ENCODE assay signal across 11 cellular contexts in genomic region chr21:45886610-45887026, GRCh38.
DNase-seq lines count a peak whose midpoint lies in the region; ATAC-seq and TF ChIP-seq lines count a peak whose summit lies in the region.
"Had no signal": no experiment of that assay in that cellular context is flagged by ENCODE, and none has a peak within 500 bp of the region (broad histone marks: within the 10 kb centered on the region; RNA-seq: fewer than 3 reads in every experiment).

No MANE protein-coding gene starts in this region.

- no peaks in the 10 kb centered on the region for H3K27me3 Mint-ChIP-seq in activated naive CD8-positive, alpha-beta T cell treated with anti-CD3 and anti-CD28 coated beads for 36 hours

- H3K4me3 ChIP-seq in suprapubic skin = no peak overlapping the region
- H3K4me3 ChIP-seq: SJSA1 had no signal

- peak overlapping the region; percentile 67 for H3K27ac Mint-ChIP-seq in activated naive CD8-positive, alpha-beta T cell treated with anti-CD3 and anti-CD28 coated beads for 36 hours

- 85% methylated on average over 9 of the region's 11 CpGs for WGBS in suprapubic skin

- H3K27ac ChIP-seq in layer of hippocampus (ENCODE audit: low read depth, low read length) = peak overlapping the region; percentile 53
- peak overlapping the region; percentile 56 for H3K27ac ChIP-seq in suprapubic skin
- H3K27ac ChIP-seq: SJSA1 had no signal

- H3K9me3 ChIP-seq in suprapubic skin = no peaks in the 10 kb centered on the region
- H3K9me3 ChIP-seq: SJSA1 had no signal

- peak; percentile 26 for DNase-seq in activated gamma-delta T cell treated with Interleukin-2 at 50 U/mL for 16 hours
- no peak for DNase-seq in activated gamma-delta T cell (lab: John Stamatoyannopoulos, UW)
- DNase-seq in activated naive CD8-positive, alpha-beta T cell treated with anti-CD3 and anti-CD28 coated beads for 36 hours = no peak
- DNase-seq in suprapubic skin (ENCODE audit: low spot score in 2 of 2) = no peak
- DNase-seq in SK-N-DZ (ENCODE audit: low spot score) = no peak
- DNase-seq: MM.1S, NCI-H510A treated with DMSO at 0.1 percent for 48 hours had no signal

- H3K27me3 ChIP-seq in layer of hippocampus (ENCODE audit: control insufficient read depth, insufficient read depth, low read length) (no peaks in the 10 kb centered on the region), suprapubic skin (no peaks in the 10 kb centered on the region)
- H3K27me3 ChIP-seq: SJSA1 had no signal

- no peak for TF ChIP-seq CTCF in suprapubic skin (IDR thresholded peaks at IDR 0.05)

- no peak for ATAC-seq in GM18861 (IDR thresholded peaks at IDR 0.05; ENCODE audit: unreplicated experiment)
- no peak for ATAC-seq in GM21528 (IDR thresholded peaks at IDR 0.05; ENCODE audit: low FRiP score, unreplicated experiment)

- H3K4me1 ChIP-seq in suprapubic skin = peaks cover 17% of the 10 kb centered on the region
- H3K4me1 ChIP-seq: SJSA1 had no signal

- no peak for TF ChIP-seq EP300 in suprapubic skin (IDR thresholded peaks at IDR 0.05)

- H3K36me3 ChIP-seq in suprapubic skin = no peaks in the 10 kb centered on the region
- H3K36me3 ChIP-seq: SJSA1 had no signal

- H3K4me1 Mint-ChIP-seq in activated naive CD8-positive, alpha-beta T cell treated with anti-CD3 and anti-CD28 coated beads for 36 hours = peaks cover 55% of the 10 kb centered on the region

- H3K4me3 Mint-ChIP-seq in activated naive CD8-positive, alpha-beta T cell treated with anti-CD3 and anti-CD28 coated beads for 36 hours = no peak overlapping the region

- no peaks in the 10 kb centered on the region for H3K36me3 Mint-ChIP-seq in activated naive CD8-positive, alpha-beta T cell treated with anti-CD3 and anti-CD28 coated beads for 36 hours

- no peaks in the 10 kb centered on the region for H3K9me3 Mint-ChIP-seq in activated naive CD8-positive, alpha-beta T cell treated with anti-CD3 and anti-CD28 coated beads for 36 hours

- no peak for TF ChIP-seq POLR2A in suprapubic skin (IDR thresholded peaks at IDR 0.05)
